Comparison of ENCODE assay signal across 9 cellular contexts in the genomic region with DNA sequence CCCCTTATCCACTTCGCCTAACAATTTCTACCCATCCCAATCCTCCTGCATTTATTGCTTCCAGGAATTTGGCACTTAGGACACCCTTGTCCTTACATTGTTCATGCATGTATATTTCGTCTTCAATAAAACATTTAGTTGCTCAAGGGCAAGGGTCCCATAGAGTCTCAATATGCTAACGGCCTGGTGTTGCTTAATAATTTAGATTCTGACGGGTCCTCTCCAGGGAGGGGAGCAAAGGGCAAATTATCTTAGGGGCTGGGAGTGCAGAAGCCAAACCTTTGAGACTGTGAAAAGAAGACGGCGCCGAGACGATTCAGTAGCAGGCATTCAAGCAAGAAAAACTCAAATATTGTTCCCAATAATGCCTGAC. TPM values are rescaled to one million over a fixed set of nuclear protein-coding genes. Genes with fewer than 3 reads are reported as not detected.
DNase-seq lines count a peak whose midpoint lies in the region; ATAC-seq and TF ChIP-seq lines count a peak whose summit lies in the region.
"Had no signal": no experiment of that assay in that cellular context is flagged by ENCODE, and none has a peak within 500 bp of the region (broad histone marks: within the 10 kb centered on the region; RNA-seq: fewer than 3 reads in every experiment).

No MANE protein-coding gene starts in this region.

- peak overlapping the region; percentile 74 for H3K4me3 Mint-ChIP-seq in activated naive CD8-positive, alpha-beta T cell treated with anti-CD3 and anti-CD28 coated beads, Interleukin-2, amount 10 ng/mL, durations not matched to agents 7 days and 5 days

- no peaks in the 10 kb centered on the region for H3K36me3 Mint-ChIP-seq in activated naive CD8-positive, alpha-beta T cell treated with anti-CD3 and anti-CD28 coated beads, Interleukin-2, amount 10 ng/mL, durations not matched to agents 7 days and 5 days

- H3K4me1 Mint-ChIP-seq in activated naive CD8-positive, alpha-beta T cell treated with anti-CD3 and anti-CD28 coated beads, Interleukin-2, amount 10 ng/mL, durations not matched to agents 7 days and 5 days, result peaks cover 5% of the 10 kb centered on the region

- H3K27ac Mint-ChIP-seq in activated naive CD8-positive, alpha-beta T cell treated with anti-CD3 and anti-CD28 coated beads, Interleukin-2, amount 10 ng/mL, durations not matched to agents 7 days and 5 days, result no peak overlapping the region

- H3K27ac ChIP-seq in left ventricle myocardium inferior (replicated peaks) (no peak overlapping the region), vagina (no peak overlapping the region)
- H3K27ac ChIP-seq: VCaP had no signal

- TF ChIP-seq CTCF in left ventricle myocardium inferior (IDR thresholded peaks at IDR 0.05; ENCODE audit: borderline replicate concordance) (no peak), lower leg skin (IDR thresholded peaks at IDR 0.05) (no peak), vagina (IDR thresholded peaks at IDR 0.05) (no peak)

- H3K4me3 ChIP-seq in left ventricle myocardium inferior, result peak overlapping the region; percentile 76
- H3K4me3 ChIP-seq in lower leg skin (ENCODE audit: low read depth, poor library complexity, severe bottlenecking), result peak overlapping the region; percentile 36
- peak overlapping the region; percentile 43 to 49 for H3K4me3 ChIP-seq in vagina

- DNase-seq in left ventricle myocardium inferior, result no peak
- no peak for DNase-seq in left ventricle myocardium superior
- no peak for DNase-seq in activated naive CD8-positive, alpha-beta T cell treated with anti-CD3 and anti-CD28 coated beads, Interleukin-2, amount 10 ng/mL, durations not matched to agents 7 days and 5 days
- DNase-seq in lower leg skin (ENCODE audit: low spot score in 2 of 2), result no peak
- no peak for DNase-seq in vagina (ENCODE audit: extremely low spot score in 2 of 2)
- no peak for DNase-seq in NCI-H128 (lab: John Stamatoyannopoulos, UW; ENCODE audit: unreplicated experiment)
- DNase-seq in UCSD-AML1 (lab: John Stamatoyannopoulos, UW; ENCODE audit: unreplicated experiment), result no peak
- no peak for DNase-seq in EL

- no peaks in the 10 kb centered on the region for H3K36me3 ChIP-seq in left ventricle myocardium inferior
- H3K36me3 ChIP-seq in vagina, result no peaks in the 10 kb centered on the region

- H3K27me3 Mint-ChIP-seq in activated naive CD8-positive, alpha-beta T cell treated with anti-CD3 and anti-CD28 coated beads, Interleukin-2, amount 10 ng/mL, durations not matched to agents 7 days and 5 days, result peaks cover 59% of the 10 kb centered on the region

- H3K27me3 ChIP-seq in left ventricle myocardium inferior (ENCODE audit: low read depth), result peaks cover 53% of the 10 kb centered on the region
- H3K27me3 ChIP-seq in vagina, result no peaks in the 10 kb centered on the region

- H3K9me3 Mint-ChIP-seq in activated naive CD8-positive, alpha-beta T cell treated with anti-CD3 and anti-CD28 coated beads, Interleukin-2, amount 10 ng/mL, durations not matched to agents 7 days and 5 days, result no peaks in the 10 kb centered on the region

- WGBS in lower leg skin, 2 donors, result 20 to 24% methylated on average over 8 of the region's 8 CpGs

- intact Hi-C loops in left ventricle myocardium inferior (cut with micrococcal nuclease), result no loop called here
- intact Hi-C loops in left ventricle myocardium superior (cut with micrococcal nuclease), result no loop called here
- intact Hi-C loops in lower leg skin (cut with DNase I; ENCODE audit: low total_unique reads), result no loop called here
- intact Hi-C loops in vagina (cut with DNase I), result no loop called here

- ATAC-seq in left ventricle myocardium superior, result no peak
- no peak for ATAC-seq in activated naive CD8-positive, alpha-beta T cell treated with anti-CD3 and anti-CD28 coated beads, Interleukin-2, amount 10 ng/mL, durations not matched to agents 7 days and 5 days (ENCODE audit: low read depth)

- POLR2A ChIA-PET in activated naive CD8-positive, alpha-beta T cell treated with anti-CD3 and anti-CD28 coated beads, Interleukin-2, amount 10 ng/mL, durations not matched to agents 7 days and 5 days (lab: Charles Lee), result no interaction called here

- no peaks in the 10 kb centered on the region for H3K9me3 ChIP-seq in left ventricle myocardium inferior (replicated peaks)
- H3K9me3 ChIP-seq in vagina, result no peaks in the 10 kb centered on the region

- TF ChIP-seq POLR2A in lower leg skin (IDR thresholded peaks at IDR 0.05) (no peak), vagina (IDR thresholded peaks at IDR 0.05) (no peak)

- H3K4me1 ChIP-seq in left ventricle myocardium inferior, result peaks cover 16% of the 10 kb centered on the region
- peaks cover 13% of the 10 kb centered on the region for H3K4me1 ChIP-seq in vagina

RNA-seq across cellular contexts. Expression of a gene that starts 0.5 kb away (rescaled TPM):
- total RNA-seq in left ventricle myocardium inferior, result not detected
- total RNA-seq in left ventricle myocardium superior, result not detected
- total RNA-seq in activated naive CD8-positive, alpha-beta T cell treated with anti-CD3 and anti-CD28 coated beads, Interleukin-2, amount 10 ng/mL, durations not matched to agents 7 days and 5 days, result 1 to 10 TPM in 1 of 2 experiments, not detected in 1; 1.1 TPM
- not detected for total RNA-seq in lower leg skin
- total RNA-seq in vagina, result not detected
